Comparison of ENCODE assay signal across 15 cellular contexts in genomic region chr15:55775316-55775715, GRCh38. TPM values are rescaled to one million over a fixed set of nuclear protein-coding genes. Genes with fewer than 3 reads are reported as not detected.
DNase-seq lines count a peak whose midpoint lies in the region; FAIRE-seq and TF ChIP-seq lines count a peak whose summit lies in the region.
"Had no signal": no experiment of that assay in that cellular context is flagged by ENCODE, and none has a peak within 500 bp of the region (broad histone marks: within the 10 kb centered on the region; RNA-seq: fewer than 3 reads in every experiment).

No MANE protein-coding gene starts in this region.

- peak; percentile 21 for TF ChIP-seq CTCF in type B pancreatic cell (conservative IDR thresholded peaks at IDR 0.05)

- DNase-seq in DMS 273 (lab: John Stamatoyannopoulos, UW; ENCODE audit: unreplicated experiment) (peak; percentile 8), DMS 273 treated with DMSO at 0.1 percent for 48 hours (lab: John Stamatoyannopoulos, UW) (no peak), SK-N-MC (ENCODE audit: low read depth, low spot score) (peak; percentile 97), foreskin melanocyte (peak; percentile 67), type B pancreatic cell (ENCODE audit: extremely low spot score, unreplicated experiment) (no peak), cerebellum (ENCODE audit: low spot score) (no peak), NCI-H1105 (lab: John Stamatoyannopoulos, UW) (no peak), GM12891 (ENCODE audit: insufficient read length, low spot score) (no peak)
- DNase-seq: activated CD8-positive, alpha-beta T cell treated with anti-CD3 and anti-CD28 coated beads, Interleukin-2, amount 10 ng/mL, durations not matched to agents 7 days and 5 days; activated gamma-delta T cell treated with Interleukin-2 at 50 U/mL for 16 hours; brain microvascular endothelial cell; CD8-positive, alpha-beta T cell; H7 had no signal

- H3K27ac Mint-ChIP-seq in type B pancreatic cell = peak overlapping the region; percentile 67
- H3K27ac Mint-ChIP-seq: activated CD8-positive, alpha-beta T cell treated with anti-CD3 and anti-CD28 coated beads, Interleukin-2, amount 10 ng/mL, durations not matched to agents 7 days and 5 days; CD8-positive, alpha-beta T cell had no signal

- H3K27me3 Mint-ChIP-seq in type B pancreatic cell = peaks cover 33% of the 10 kb centered on the region

- peaks cover 31% of the 10 kb centered on the region for H3K4me1 Mint-ChIP-seq in type B pancreatic cell (ENCODE audit: unreplicated experiment)

- no peak overlapping the region for H3K27ac ChIP-seq in SK-N-MC
- H3K27ac ChIP-seq: 22Rv1, brain microvascular endothelial cell had no signal

- TF ChIP-seq POLR2A in GM12891 (IDR thresholded peaks at IDR 0.05; ENCODE audit: low read depth, low read length) = no peak

- H3K36me3 ChIP-seq in SK-N-MC (ENCODE audit: insufficient read depth, low read length) = no peaks in the 10 kb centered on the region
- H3K36me3 ChIP-seq: brain microvascular endothelial cell had no signal

- no peak for FAIRE-seq in GM12891 (lab: Jason Lieb, UNC)

- no peaks in the 10 kb centered on the region for H3K36me3 Mint-ChIP-seq in type B pancreatic cell
- H3K36me3 Mint-ChIP-seq: CD8-positive, alpha-beta T cell had no signal

- no peaks in the 10 kb centered on the region for H3K9me3 Mint-ChIP-seq in type B pancreatic cell
- H3K9me3 Mint-ChIP-seq: CD8-positive, alpha-beta T cell had no signal

- H3K4me3 Mint-ChIP-seq in type B pancreatic cell = peak overlapping the region; percentile 17
- H3K4me3 Mint-ChIP-seq: activated CD8-positive, alpha-beta T cell treated with anti-CD3 and anti-CD28 coated beads, Interleukin-2, amount 10 ng/mL, durations not matched to agents 7 days and 5 days; CD8-positive, alpha-beta T cell had no signal

- H3K4me3 ChIP-seq in SK-N-MC = no peak overlapping the region
- H3K4me3 ChIP-seq: smooth muscle cell had no signal

- no peak overlapping the region for H3K9ac ChIP-seq in SK-N-MC (ENCODE audit: insufficient read length)

- no peaks in the 10 kb centered on the region for H3K9me3 ChIP-seq in SK-N-MC (ENCODE audit: low read depth, low read length)

TF ChIP-seq in GM12891, 5 proteins besides CTCF, POLR2A, EP300 and RAD21:
- TF ChIP-seq POLR2AphosphoS5 (IDR thresholded peaks at IDR 0.05; ENCODE audit: low read depth, low read length) = no peak
- TF ChIP-seq SPI1 (IDR thresholded peaks at IDR 0.05; ENCODE audit: low read depth, low read length) = no peak
- TF ChIP-seq PAX5 (IDR thresholded peaks at IDR 0.05; ENCODE audit: insufficient read depth, low read length, severe bottlenecking) = no peak
- no peak for TF ChIP-seq TAF1 (IDR thresholded peaks at IDR 0.05; ENCODE audit: low read depth, low read length)
- no peak for TF ChIP-seq POU2F2 (IDR thresholded peaks at IDR 0.05; ENCODE audit: low read depth, low read length)

RNA-seq across cellular contexts. Expression of gene PRTG, which starts 32.4 kb away (rescaled TPM):
- total RNA-seq in type B pancreatic cell (ENCODE audit: low replicate concordance) (14.3 and 51.7 TPM in 2 replicates), cerebellum (28.8 TPM)
- polyA plus RNA-seq in GM12891 (2012; ENCODE audit: low read depth, missing spikeins) = 0.01 TPM
- total RNA-seq: activated CD8-positive, alpha-beta T cell treated with anti-CD3 and anti-CD28 coated beads, Interleukin-2, amount 10 ng/mL, durations not matched to agents 7 days and 5 days; CD8-positive, alpha-beta T cell had no signal

Comparison
In these comparisons a context has a peak if more than half of its experiments do, and no peak if none do; other contexts are left out.
1. DNase-seq: peak in DMS 273 (single experiment), SK-N-MC (single experiment) and foreskin melanocyte (single experiment); none in DMS 273 treated with DMSO at 0.1 percent for 48 hours (single experiment), type B pancreatic cell (single experiment), cerebellum (single experiment), NCI-H1105 (single experiment) and GM12891 (single experiment).